Comparison of ENCODE assay signal across 6 cellular contexts in the genomic region with DNA sequence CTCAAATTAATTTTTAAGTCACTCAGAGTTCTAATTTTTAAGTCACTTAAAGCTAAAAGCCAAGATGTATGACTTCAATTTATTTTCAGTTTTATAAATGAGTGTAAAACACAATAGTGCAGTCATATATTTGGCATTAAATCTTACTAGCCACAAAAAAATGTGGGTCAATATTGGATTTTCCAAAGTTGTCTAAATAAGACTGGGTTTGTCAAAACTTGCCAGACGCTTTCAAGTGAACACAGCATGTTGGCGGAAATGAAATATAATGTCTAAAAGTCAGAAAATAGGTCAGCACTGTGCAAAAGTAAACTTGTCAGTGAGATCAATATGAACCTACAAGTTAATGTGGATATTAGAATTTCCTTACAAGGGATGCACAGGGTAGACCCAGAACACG.
"Had no signal": no experiment of that assay in that cellular context is flagged by ENCODE, and none has a peak within 500 bp of the region (broad histone marks: within the 10 kb centered on the region; RNA-seq: fewer than 3 reads in every experiment).

No MANE protein-coding gene starts in this region.

- DNase-seq: H9, HCEC 1CT, IMR-90 had no signal

- H3K4me2 ChIP-seq: GM23338 had no signal

- H3K4me3 Mint-ChIP-seq: GM23338, H9 had no signal

- H3K9me3 Mint-ChIP-seq: GM23338, H9 had no signal

- FAIRE-seq: H1, HTR-8/SVneo had no signal

- H3K27ac Mint-ChIP-seq: GM23338 had no signal

- ATAC-seq: GM23338 had no signal

- H3K4me3 ChIP-seq: GM23338 had no signal

- H2AFZ ChIP-seq: GM23338 had no signal
